23 cellular contexts compared by ENCODE assay signal in the genomic region with DNA sequence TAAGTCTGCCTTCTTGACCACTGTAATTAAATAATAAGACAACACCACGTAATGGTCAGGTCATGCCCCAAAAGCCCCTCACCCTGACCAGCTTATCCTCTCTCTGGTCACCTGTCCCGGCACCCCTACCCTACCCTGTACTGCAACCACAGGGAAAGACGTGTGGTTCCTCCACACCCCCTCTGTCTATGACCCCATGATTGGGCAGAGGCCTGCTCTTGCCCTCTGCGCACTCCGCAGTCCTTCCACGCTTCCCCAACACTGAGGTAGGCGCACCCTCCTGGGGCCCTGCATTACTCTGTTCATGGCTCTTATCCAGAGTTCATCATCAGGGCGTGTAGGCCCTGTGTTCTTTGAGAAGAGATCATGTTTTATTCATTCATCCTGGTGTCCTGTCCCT. TPM values are rescaled to one million over a fixed set of nuclear protein-coding genes. Genes with fewer than 3 reads are reported as not detected.
DNase-seq lines count a peak whose midpoint lies in the region; ATAC-seq and TF ChIP-seq lines count a peak whose summit lies in the region.
"Had no signal": no experiment of that assay in that cellular context is flagged by ENCODE, and none has a peak within 500 bp of the region (broad histone marks: within the 10 kb centered on the region; RNA-seq: fewer than 3 reads in every experiment).

No MANE protein-coding gene starts in this region.

- TF ChIP-seq POLR2A in testis (IDR thresholded peaks at IDR 0.05) = no peak

- intact Hi-C loops in testis (cut with DNase I; ENCODE audit: low total_unique reads) = no loop called here

- peak overlapping the region; percentile 86 for H3K27ac Mint-ChIP-seq in HFFc6
- peak overlapping the region; percentile 6 for H3K27ac Mint-ChIP-seq in stimulated activated naive B cell treated with anti-CD40 and anti-IgM and Interleukin-4, amounts not matched to agents 10 μg/mL and 1 μg/mL and 100 μg/mL, for 72 hours
- H3K27ac Mint-ChIP-seq: CD4-positive, alpha-beta T cell; endodermal cell; GM23338 had no signal

- no peaks in the 10 kb centered on the region for H3K9me3 Mint-ChIP-seq in HFFc6
- no peaks in the 10 kb centered on the region for H3K9me3 Mint-ChIP-seq in stimulated activated naive B cell treated with anti-CD40 and anti-IgM and Interleukin-4, amounts not matched to agents 10 μg/mL and 1 μg/mL and 100 μg/mL, for 72 hours
- H3K9me3 Mint-ChIP-seq: CD4-positive, alpha-beta T cell; central memory CD8-positive, alpha-beta T cell; endodermal cell; GM23338 had no signal

- peak overlapping the region; percentile 57 for H3K27ac ChIP-seq in cingulate gyrus (ENCODE audit: low read depth, low read length)
- H3K27ac ChIP-seq in muscle layer of duodenum (ENCODE audit: low read length) = peak overlapping the region; percentile 64
- H3K27ac ChIP-seq in testis = no peak overlapping the region

- no peak overlapping the region for H3K4me3 ChIP-seq in muscle layer of duodenum (ENCODE audit: low read depth in 1 of 2, low read length in 2 of 2)
- no peak overlapping the region for H3K4me3 ChIP-seq in testis
- H3K4me3 ChIP-seq: GM23338, right lobe of liver had no signal

- peaks cover 2% of the 10 kb centered on the region; the same call in 1 of the 2 replicates for H3K27me3 Mint-ChIP-seq in HFFc6 (ENCODE audit: insufficient read depth)
- H3K27me3 Mint-ChIP-seq in stimulated activated naive B cell treated with anti-CD40 and anti-IgM and Interleukin-4, amounts not matched to agents 10 μg/mL and 1 μg/mL and 100 μg/mL, for 72 hours = peaks cover 5 to 7% of the 10 kb centered on the region in 2 donors

- no peaks in the 10 kb centered on the region for H3K36me3 ChIP-seq in muscle layer of duodenum (ENCODE audit: control insufficient read depth in 1 of 2, insufficient read depth in 2 of 2, low read length in 2 of 2)
- no peaks in the 10 kb centered on the region for H3K36me3 ChIP-seq in testis (ENCODE audit: low read depth, missing control alignments)
- H3K36me3 ChIP-seq: right lobe of liver had no signal

- in situ Hi-C loops in KBM-7 (cut with MboI; ENCODE audit: low pct_unique_long_range_greater_than_20kb, low sequenced_read_pairs) = no loop called here

- no peak for ATAC-seq in stimulated activated naive B cell treated with anti-CD40 and anti-IgM and Interleukin-4, amounts not matched to agents 10 μg/mL and 1 μg/mL and 100 μg/mL, for 72 hours (replicated peaks)
- ATAC-seq: GM23338, right lobe of liver had no signal

- no peaks in the 10 kb centered on the region for H3K9me3 ChIP-seq in muscle layer of duodenum (ENCODE audit: control insufficient read depth in 1 of 2, low read length in 2 of 2)
- no peaks in the 10 kb centered on the region for H3K9me3 ChIP-seq in testis
- H3K9me3 ChIP-seq: right lobe of liver had no signal

- H3K4me1 ChIP-seq in muscle layer of duodenum (ENCODE audit: control insufficient read depth in 1 of 2, insufficient read depth in 2 of 2, low read length in 2 of 2) = peaks cover 49 to 73% of the 10 kb centered on the region in 2 donors
- peaks cover 54% of the 10 kb centered on the region for H3K4me1 ChIP-seq in testis

- 80 to 85% methylated on average over 8 of the region's 8 CpGs for WGBS in testis, 2 donors

- H3K4me3 Mint-ChIP-seq in HFFc6 = peak overlapping the region; percentile 5; the same call in 1 of the 2 replicates
- no peak overlapping the region for H3K4me3 Mint-ChIP-seq in stimulated activated naive B cell treated with anti-CD40 and anti-IgM and Interleukin-4, amounts not matched to agents 10 μg/mL and 1 μg/mL and 100 μg/mL, for 72 hours
- H3K4me3 Mint-ChIP-seq: CD4-positive, alpha-beta T cell; central memory CD8-positive, alpha-beta T cell; endodermal cell; GM23338 had no signal

- DNase-seq in HFFc6 (no peak), KBM-7 (no peak), OCI-M1 (lab: John Stamatoyannopoulos, UW) (no peak), testis (no peak)
- no peak for DNase-seq in stimulated activated naive B cell treated with anti-CD40 and anti-IgM and Interleukin-4, amounts not matched to agents 10 μg/mL and 1 μg/mL and 100 μg/mL, for 72 hours
- no peak for DNase-seq in stimulated activated CD4-positive, alpha-beta T cell treated with anti-CD3 and anti-CD28 coated beads, Interleukin-2, amount 100 ng/mL, for 48 hours
- DNase-seq: activated gamma-delta T cell treated with Interleukin-2 at 50 U/mL for 16 hours; amniotic stem cell; CD4-positive, alpha-beta T cell; endodermal cell; GF-D8; hypothalamus; islet precursor cell; mesendoderm; NCI-H524 treated with DMSO at 0.1 percent for 48 hours; right lobe of liver; SIG-M5; stimulated activated naive CD4-positive, alpha-beta T cell treated with Interleukin-2 at 50 U/mL for 16 hours; T-helper 1 cell had no signal

- H3K27me3 ChIP-seq in muscle layer of duodenum (ENCODE audit: low read depth, low read length) (no peaks in the 10 kb centered on the region), testis (no peaks in the 10 kb centered on the region)
- H3K27me3 ChIP-seq: right lobe of liver had no signal

- peaks cover 79% of the 10 kb centered on the region for H3K4me1 Mint-ChIP-seq in HFFc6 (ENCODE audit: low read depth)
- peaks cover 24 to 53% of the 10 kb centered on the region in 2 donors for H3K4me1 Mint-ChIP-seq in stimulated activated naive B cell treated with anti-CD40 and anti-IgM and Interleukin-4, amounts not matched to agents 10 μg/mL and 1 μg/mL and 100 μg/mL, for 72 hours

- peaks cover 36% of the 10 kb centered on the region for H3K36me3 Mint-ChIP-seq in HFFc6 (ENCODE audit: low read depth)
- peaks cover 27 to 30% of the 10 kb centered on the region in 2 donors for H3K36me3 Mint-ChIP-seq in stimulated activated naive B cell treated with anti-CD40 and anti-IgM and Interleukin-4, amounts not matched to agents 10 μg/mL and 1 μg/mL and 100 μg/mL, for 72 hours

- TF ChIP-seq CTCF in HFFc6 (IDR thresholded peaks at IDR 0.05) (no peak), testis (IDR thresholded peaks at IDR 0.05) (no peak)

RNA-seq across cellular contexts. Expression of gene MGLL, which starts 33.9 kb away (rescaled TPM):
- 100 to 1,000 TPM; 128 to 144 (median 129) TPM for total RNA-seq in HFFc6 (2021; fragmentation: NEBNext Ultra II Directional; extraction: Animal tissue kit (Norgen Biotek cat#: 25700))
- total RNA-seq in testis = 10 to 100 TPM; 18.3 to 19.2 TPM
- 26.0 TPM for polyA plus RNA-seq in testis (ENCODE audit: insufficient read depth, low read depth, low replicate concordance)

Comparison
In these comparisons a context has a peak if more than half of its experiments do, and no peak if none do; other contexts are left out.
1. H3K27ac ChIP-seq: peak in cingulate gyrus (single experiment) and muscle layer of duodenum (single experiment); none in testis (0 of 2).
2. RNA of gene MGLL, which starts 33.9 kb away (total RNA-seq): 128 to 144 TPM in HFFc6; 18.3 to 19.2 TPM in testis; every median in the first group is over 4 times any median in the second.